Comparison of ENCODE assay signal across 12 cellular contexts in the genomic region with DNA sequence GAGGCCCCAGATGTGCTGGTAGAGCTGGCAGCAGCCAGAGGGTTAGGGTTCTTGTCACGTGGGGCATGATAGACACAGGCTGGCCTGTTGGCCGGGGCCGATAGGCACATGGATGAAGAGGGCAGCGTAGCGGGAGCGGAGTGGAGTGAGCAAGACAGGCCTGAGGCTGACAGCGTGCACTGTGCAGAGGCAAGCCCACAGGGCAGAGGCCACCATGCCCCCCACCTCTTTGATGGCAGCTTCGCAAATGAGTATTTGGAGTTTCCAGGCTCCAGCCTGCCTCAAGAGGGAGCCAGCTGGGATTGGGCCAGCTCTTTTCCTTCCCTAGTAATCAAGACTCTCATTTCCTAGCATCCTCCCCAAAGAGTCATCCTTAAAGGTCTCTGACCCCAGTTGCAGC. TPM values are rescaled to one million over a fixed set of nuclear protein-coding genes. Genes with fewer than 3 reads are reported as not detected.
DNase-seq lines count a peak whose midpoint lies in the region; ATAC-seq and TF ChIP-seq lines count a peak whose summit lies in the region.
"Had no signal": no experiment of that assay in that cellular context is flagged by ENCODE, and none has a peak within 500 bp of the region (broad histone marks: within the 10 kb centered on the region; RNA-seq: fewer than 3 reads in every experiment).

No MANE protein-coding gene starts in this region.

- DNase-seq in H9: no peak
- DNase-seq in caudate nucleus (lab: John Stamatoyannopoulos, UW): peak in 18 of 61 donors; percentile 22 to 70 (median 55)
- DNase-seq in kidney glomerular epithelial cell (lab: John Stamatoyannopoulos, UW): peak; percentile 21
- no peak for DNase-seq in T-helper 2 cell treated with Interferon-gamma antibody and Interleukin-4, amounts not matched to agents 5 μg/mL and 100 μg/mL, for 36 hours (ENCODE audit: low spot score)
- DNase-seq in OCI-M2 (lab: John Stamatoyannopoulos, UW; ENCODE audit: unreplicated experiment): no peak
- DNase-seq in NCI-H2227 (lab: John Stamatoyannopoulos, UW; ENCODE audit: unreplicated experiment): no peak
- DNase-seq: CD4-positive, CD25-positive, alpha-beta regulatory T cell; NCI-H1105 treated with DMSO at 0.1 percent for 48 hours; NK-92 treated with Interleukin-12 subunit alpha and Interleukin-12 subunit beta, amount 100 ng/mL, for 24 hours had no signal

- no peak overlapping the region for H2BK120ac ChIP-seq in H9 (ENCODE audit: low read depth, low read length, poor library complexity, severe bottlenecking)

- H3K4me2 ChIP-seq in H9 (ENCODE audit: insufficient read depth, insufficient read length, low read length): no peak overlapping the region

- H2AK5ac ChIP-seq in H9 (ENCODE audit: insufficient read length, low read length): no peak overlapping the region

- ATAC-seq in HG02678 (IDR thresholded peaks at IDR 0.05; ENCODE audit: unreplicated experiment): no peak

- no peak overlapping the region for H2BK5ac ChIP-seq in H9 (ENCODE audit: insufficient read length, low read length)

- H3K4me1 Mint-ChIP-seq in H9: peaks cover 34 to 50% of the 10 kb centered on the region in 2 experiments
- peaks cover 13% of the 10 kb centered on the region for H3K4me1 Mint-ChIP-seq in T-helper 2 cell treated with Interferon-gamma antibody and Interleukin-4, amounts not matched to agents 5 μg/mL and 100 μg/mL, for 36 hours (ENCODE audit: low read depth)

- H3K9ac ChIP-seq in H9 (ENCODE audit: extremely low read depth, insufficient read length, low read length): no peak overlapping the region

- peaks cover 2% of the 10 kb centered on the region for H4K20me1 ChIP-seq in H9 (ENCODE audit: control insufficient read depth, insufficient read depth, insufficient read length)

- H3K4ac ChIP-seq in H9 (ENCODE audit: low read depth, low read length): no peak overlapping the region

- no peaks in the 10 kb centered on the region; a peak in 1 of 5 replicates for H3K9me3 Mint-ChIP-seq in H9
- no peaks in the 10 kb centered on the region for H3K9me3 Mint-ChIP-seq in T-helper 2 cell treated with Interferon-gamma antibody and Interleukin-4, amounts not matched to agents 5 μg/mL and 100 μg/mL, for 36 hours
- H3K9me3 Mint-ChIP-seq: CD4-positive, CD25-positive, alpha-beta regulatory T cell; memory B cell had no signal

- peak overlapping the region; percentile 5; the same call in 1 of the 2 replicates for H3K27ac ChIP-seq in ACC112 (ENCODE audit: low read depth, low read length)
- H3K27ac ChIP-seq in H9 (ENCODE audit: insufficient read length, low read depth, low read length): no peak overlapping the region
- H3K27ac ChIP-seq in caudate nucleus (ENCODE audit: low read depth, low read length): peak overlapping the region; percentile 96

- peaks cover 23% of the 10 kb centered on the region for H3K4me1 ChIP-seq in ACC112 (ENCODE audit: control insufficient read depth, insufficient read depth, low read length, unreplicated experiment)
- H3K4me1 ChIP-seq in H9 (ENCODE audit: insufficient read depth, low read length): peaks cover 3% of the 10 kb centered on the region; the same call in 1 of the 2 replicates

- H3K23ac ChIP-seq in H9 (ENCODE audit: insufficient read length, low read depth, low read length): no peak overlapping the region

- H3K23me2 ChIP-seq in H9 (ENCODE audit: insufficient read length, low read depth, low read length, poor library complexity, severe bottlenecking): no peaks in the 10 kb centered on the region

- no peak overlapping the region for H3T11ph ChIP-seq in H9 (ENCODE audit: low read length)

- H3K18ac ChIP-seq in H9 (ENCODE audit: insufficient read length, low read depth, low read length): no peak overlapping the region

- no peaks in the 10 kb centered on the region for H3K27me3 ChIP-seq in ACC112 (ENCODE audit: insufficient read depth, low read length)
- no peaks in the 10 kb centered on the region for H3K27me3 ChIP-seq in H9 (ENCODE audit: insufficient read depth, low read length)

- no peak overlapping the region for H4K8ac ChIP-seq in H9 (replicated peaks; ENCODE audit: insufficient read length, low read depth, low read length)

- no peak overlapping the region for H4K91ac ChIP-seq in H9 (ENCODE audit: insufficient read length, low read depth, low read length)

- H2BK12ac ChIP-seq in H9 (ENCODE audit: insufficient read length, low read depth, low read length): no peak overlapping the region

- H2AFZ ChIP-seq in ACC112 (ENCODE audit: low read length, unreplicated experiment) (no peak overlapping the region), H9 (ENCODE audit: low read length) (no peak overlapping the region)

- H3K79me1 ChIP-seq in H9 (ENCODE audit: insufficient read depth, low read depth, low read length, poor library complexity, severe bottlenecking): no peaks in the 10 kb centered on the region

- no peaks in the 10 kb centered on the region for H3K36me3 ChIP-seq in ACC112 (ENCODE audit: insufficient read depth, low read length)

- no peak overlapping the region for H2BK15ac ChIP-seq in H9 (ENCODE audit: low read depth, low read length)

- no peak overlapping the region for H3K14ac ChIP-seq in H9 (ENCODE audit: insufficient read depth, low read length)

- H3K27me3 Mint-ChIP-seq in H9 (ENCODE audit: low read depth): no peaks in the 10 kb centered on the region; the same call in 1 of the 2 replicates
- H3K27me3 Mint-ChIP-seq in T-helper 2 cell treated with Interferon-gamma antibody and Interleukin-4, amounts not matched to agents 5 μg/mL and 100 μg/mL, for 36 hours (ENCODE audit: low read depth): no peaks in the 10 kb centered on the region
- H3K27me3 Mint-ChIP-seq: memory B cell had no signal

- H3K4me3 Mint-ChIP-seq in H9: no peak overlapping the region; a peak in 1 of 5 replicates
- H3K4me3 Mint-ChIP-seq in T-helper 2 cell treated with Interferon-gamma antibody and Interleukin-4, amounts not matched to agents 5 μg/mL and 100 μg/mL, for 36 hours: no peak overlapping the region
- H3K4me3 Mint-ChIP-seq: memory B cell had no signal

- H3K9me3 ChIP-seq in H9 (ENCODE audit: control insufficient read depth, low read depth, low read length): no peaks in the 10 kb centered on the region

- peaks cover 1 to 21% (median 16%) of the 10 kb centered on the region in 3 experiments for H3K36me3 Mint-ChIP-seq in H9 (ENCODE audit: insufficient read depth in 1 of 3, low read depth in 3 of 3)
- no peaks in the 10 kb centered on the region for H3K36me3 Mint-ChIP-seq in T-helper 2 cell treated with Interferon-gamma antibody and Interleukin-4, amounts not matched to agents 5 μg/mL and 100 μg/mL, for 36 hours (ENCODE audit: low read depth)
- H3K36me3 Mint-ChIP-seq: CD4-positive, CD25-positive, alpha-beta regulatory T cell; memory B cell had no signal

- no peak overlapping the region for H4K5ac ChIP-seq in H9 (ENCODE audit: insufficient read length, low read depth, low read length)

- no CpG with 5 or more reads among the region's 8 CpGs for WGBS in H9 (ENCODE audit: extremely low coverage, insufficient read length, low lambda C conversion rate)

- no peak overlapping the region for H2BK20ac ChIP-seq in H9 (ENCODE audit: low read depth, low read length, poor library complexity, severe bottlenecking)

- no peak overlapping the region; a peak in 2 of 7 replicates for H3K27ac Mint-ChIP-seq in H9
- no peak overlapping the region for H3K27ac Mint-ChIP-seq in T-helper 2 cell treated with Interferon-gamma antibody and Interleukin-4, amounts not matched to agents 5 μg/mL and 100 μg/mL, for 36 hours
- H3K27ac Mint-ChIP-seq: memory B cell had no signal

- H3K4me3 ChIP-seq in ACC112 (ENCODE audit: low read depth, low read length): no peak overlapping the region

- no peak overlapping the region for H3K56ac ChIP-seq in H9 (ENCODE audit: insufficient read length, low read depth, low read length)

- peak; percentile 45 for TF ChIP-seq CTCF in H9 (conservative IDR thresholded peaks at IDR 0.05)

- H3K79me2 ChIP-seq in ACC112 (ENCODE audit: control insufficient read depth, insufficient read depth, low read length, unreplicated experiment) (no peaks in the 10 kb centered on the region), H9 (ENCODE audit: insufficient read depth, low read length) (no peaks in the 10 kb centered on the region)

RNA-seq across cellular contexts. Expression of a gene that starts 43.5 kb away (rescaled TPM):
- 11.3 and 11.7 TPM in 2 replicates for total RNA-seq in H9 (2021)

RNA-seq across cellular contexts. Expression of a gene that starts 50.3 kb away (rescaled TPM):
- total RNA-seq in H9 (2021): 15.4 and 15.5 TPM in 2 replicates

RNA-seq across cellular contexts. Expression of a gene that starts 59.8 kb away (rescaled TPM):
- 7.7 and 8.5 TPM in 2 replicates for total RNA-seq in H9 (2021)
